ENCODE assay signal across 8 cellular contexts in the genomic region with DNA sequence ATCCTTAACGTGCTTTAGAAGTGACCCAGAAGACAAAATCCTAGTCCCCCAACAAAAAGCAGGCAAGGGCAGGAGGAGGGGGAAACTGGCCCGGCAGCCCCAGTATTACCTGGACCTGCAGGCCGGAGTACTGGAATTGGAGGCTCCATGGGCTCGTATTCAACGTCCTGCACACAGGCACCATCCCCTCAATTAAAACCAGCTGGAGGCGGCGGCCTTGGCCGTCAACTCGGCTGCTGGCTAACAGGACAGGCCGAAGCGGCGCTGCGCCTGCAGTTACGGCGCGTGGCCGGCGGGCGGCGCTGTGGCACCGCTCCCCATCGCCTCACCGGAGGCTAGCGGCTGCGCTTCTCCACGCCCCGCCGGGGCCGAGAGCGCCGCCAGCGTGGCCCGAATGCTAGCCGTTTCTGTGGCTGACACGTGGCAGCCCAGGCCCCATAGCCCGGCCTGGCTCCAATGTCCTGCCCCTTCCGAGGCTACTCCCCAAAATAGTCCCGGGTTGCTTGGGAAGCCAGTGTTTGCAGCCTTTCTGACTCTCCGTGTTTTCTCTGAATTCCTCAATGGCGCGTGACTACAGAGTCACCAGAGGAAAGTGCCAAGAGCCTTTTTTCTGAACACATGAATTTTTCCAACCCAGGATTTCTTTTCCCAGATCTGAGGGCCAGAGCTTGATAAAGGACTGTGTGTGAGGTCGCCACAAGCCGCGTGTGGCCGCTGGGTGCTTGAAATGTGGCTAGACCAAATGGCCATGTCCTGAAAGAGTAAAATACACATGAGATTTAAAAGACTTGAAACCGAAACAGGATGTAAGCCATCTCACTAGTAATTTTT.
DNase-seq lines count a peak whose midpoint lies in the region; ATAC-seq and TF ChIP-seq lines count a peak whose summit lies in the region.

No MANE protein-coding gene starts in this region.

- 3% methylated on average over 39 to 46 of the region's 46 CpGs for WGBS in lower leg skin, 2 donors

- intact Hi-C loops in lower leg skin (cut with DNase I; ENCODE audit: low total_unique reads), result loop anchor here (10.0 kb wide), 1 partner anchor 169 kb away; no protein-coding TSS in a partner anchor

- DNase-seq in BJ (ENCODE audit: low read depth) (peak; percentile 80), NCI-H524 treated with DMSO at 0.1 percent for 48 hours (lab: John Stamatoyannopoulos, UW) (peak; percentile 26), dermis blood vessel endothelial cell (peak; percentile 96), lower leg skin (ENCODE audit: low spot score in 2 of 2) (peak; percentile 84 to 97)
- peak; percentile 71 for DNase-seq in activated CD4-positive, alpha-beta T cell treated with anti-CD3 and anti-CD28 coated beads, Interleukin-2, amount 50 U/mL, for 1 hour
- peak; percentile 69 to 76 for DNase-seq in stimulated activated CD4-positive, alpha-beta T cell treated with anti-CD3 and anti-CD28 coated beads, Interleukin-4, amount 100 ng/mL, for 4 hours

- TF ChIP-seq POLR2A in GM19099 (IDR thresholded peaks at IDR 0.05; ENCODE audit: extremely low read depth, insufficient read length, low read depth), result peak; percentile 39
- TF ChIP-seq POLR2A in lower leg skin (IDR thresholded peaks at IDR 0.05), result no peak

- H3K4me3 ChIP-seq in BJ (ENCODE audit: low read depth, low read length) (peak overlapping the region; percentile 31), lower leg skin (ENCODE audit: low read depth, poor library complexity, severe bottlenecking) (peak overlapping the region; percentile 11)

- no peaks in the 10 kb centered on the region for H3K36me3 ChIP-seq in BJ (ENCODE audit: control insufficient read depth, insufficient read depth, low read length)

- ATAC-seq in HG03378 (IDR thresholded peaks at IDR 0.05; ENCODE audit: unreplicated experiment), result peak; percentile 60

- POLR2A ChIA-PET in BJ (lab: Charles Lee), result interaction anchor here (0.7 to 1.1 kb wide), 2 partner anchors 124 to 169 kb away, joined by 3 read pairs; a partner anchor contains a TSS

- peak; percentile 79 for TF ChIP-seq CTCF in BJ (IDR thresholded peaks at IDR 0.05; ENCODE audit: insufficient read depth, low read depth, low read length)
- peak in 2 of 3 donors; percentile 85 to 99 for TF ChIP-seq CTCF in lower leg skin (IDR thresholded peaks at IDR 0.05)

- no peaks in the 10 kb centered on the region for H3K27me3 ChIP-seq in BJ (ENCODE audit: control insufficient read depth, insufficient read depth, low read length)

- CTCF ChIA-PET in BJ (lab: Yijun Ruan, JAX), result interaction anchor here (0.6 to 4.2 kb wide), 24 partner anchors 10 to 984 kb away, joined by 3 to 105 read pairs (median 5); a partner anchor contains a TSS

Comparison
In these comparisons a context has a peak if more than half of its experiments do, and no peak if none do; other contexts are left out.
1. Peak in every context shown above with its lines: DNase-seq, ATAC-seq and H3K4me3 ChIP-seq.
2. DNase-seq: peak in every context shown above with its lines; median percentile 96 in dermis blood vessel endothelial cell; 90 in lower leg skin; 80 in BJ; 72 in stimulated activated CD4-positive, alpha-beta T cell treated with anti-CD3 and anti-CD28 coated beads, Interleukin-4, amount 100 ng/mL, for 4 hours; 71 in activated CD4-positive, alpha-beta T cell treated with anti-CD3 and anti-CD28 coated beads, Interleukin-2, amount 50 U/mL, for 1 hour; 26 in NCI-H524 treated with DMSO at 0.1 percent for 48 hours.